ENCODE assay signal across 27 cellular contexts in genomic region chr9:72812622-72813111, GRCh38.
"Had no signal": no experiment of that assay in that cellular context is flagged by ENCODE, and none has a peak within 500 bp of the region (broad histone marks: within the 10 kb centered on the region; RNA-seq: fewer than 3 reads in every experiment).

No MANE protein-coding gene starts in this region.

- H3K27me3 ChIP-seq: SJSA1 had no signal

- DNase-seq: activated CD4-positive, alpha-beta memory T cell treated with anti-CD3 and anti-CD28 coated beads for 36 hours; activated CD4-positive, alpha-beta T cell treated with anti-CD3 and anti-CD28 coated beads for 4 hours; activated CD4-positive, alpha-beta T cell treated with anti-CD3 and anti-CD28 coated beads, Interleukin-2, amount 50 U/mL, for 1 hour; activated CD8-positive, alpha-beta memory T cell treated with anti-CD3 and anti-CD28 coated beads, Interleukin-2, amount 50 U/mL, for 48 hours; activated effector memory CD4-positive, alpha-beta T cell treated with Interleukin-2 at 50 U/mL for 16 hours; activated naive CD4-positive, alpha-beta T cell treated with anti-CD3 and anti-CD28 coated beads, Interleukin-2, amount 10 ng/mL, durations not matched to agents 7 days and 5 days; activated naive CD8-positive, alpha-beta T cell treated with anti-CD3 and anti-CD28 coated beads, Interleukin-2, amount 50 U/mL, for 24 hours; activated T-cell treated with anti-CD3 and anti-CD28 coated beads, Interleukin-2, amount 50 U/mL, for 48 hours; anterior cingulate cortex; central memory CD4-positive, alpha-beta T cell; MM.1S; MV-4-11; NCI-H1092 treated with DMSO at 0.1 percent for 48 hours; NCI-H187 treated with DMSO at 0.1 percent for 48 hours; NCI-H2081; NCI-H2171 treated with DMSO at 0.1 percent for 48 hours; NCI-H2227 treated with DMSO at 0.1 percent for 48 hours; NCI-H446; NCI-H510A treated with DMSO at 0.1 percent for 48 hours; NCI-H526 treated with DMSO at 0.1 percent for 48 hours; OCI-M1; SHP77 treated with DMSO at 0.1 percent for 48 hours; SK-N-SH had no signal

- H3K9me3 ChIP-seq: SJSA1, SK-N-SH had no signal

- H3K4me2 ChIP-seq: KMS-11, SK-N-SH had no signal

- ATAC-seq: activated CD4-positive, CD25-positive, alpha-beta regulatory T cell treated with anti-CD3 and anti-CD28 coated beads, Interleukin-2, amount 50 U/mL, for 24 hours; activated naive CD8-positive, alpha-beta T cell treated with anti-CD3 and anti-CD28 coated beads, Interleukin-2, amount 50 U/mL, for 24 hours; WTC11 had no signal

- H3K27ac ChIP-seq: KMS-11, SJSA1 had no signal

- H3K9me2 ChIP-seq: SK-N-SH had no signal

- H3K4me3 ChIP-seq: SJSA1 had no signal

- H3K36me3 ChIP-seq: SJSA1 had no signal

- H3K4me1 ChIP-seq: SJSA1 had no signal
